In genomic region chr5:43120720-43121564, GRCh38 we compare ENCODE assay signal across 1 cellular context.
TF ChIP-seq lines count a peak whose summit lies in the region.

A gene with protein sequence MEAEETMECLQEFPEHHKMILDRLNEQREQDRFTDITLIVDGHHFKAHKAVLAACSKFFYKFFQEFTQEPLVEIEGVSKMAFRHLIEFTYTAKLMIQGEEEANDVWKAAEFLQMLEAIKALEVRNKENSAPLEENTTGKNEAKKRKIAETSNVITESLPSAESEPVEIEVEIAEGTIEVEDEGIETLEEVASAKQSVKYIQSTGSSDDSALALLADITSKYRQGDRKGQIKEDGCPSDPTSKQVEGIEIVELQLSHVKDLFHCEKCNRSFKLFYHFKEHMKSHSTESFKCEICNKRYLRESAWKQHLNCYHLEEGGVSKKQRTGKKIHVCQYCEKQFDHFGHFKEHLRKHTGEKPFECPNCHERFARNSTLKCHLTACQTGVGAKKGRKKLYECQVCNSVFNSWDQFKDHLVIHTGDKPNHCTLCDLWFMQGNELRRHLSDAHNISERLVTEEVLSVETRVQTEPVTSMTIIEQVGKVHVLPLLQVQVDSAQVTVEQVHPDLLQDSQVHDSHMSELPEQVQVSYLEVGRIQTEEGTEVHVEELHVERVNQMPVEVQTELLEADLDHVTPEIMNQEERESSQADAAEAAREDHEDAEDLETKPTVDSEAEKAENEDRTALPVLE (plus strand): TSS chr5:43120914. CDS start chr5:43122054, 1,140 bp downstream.

TF ChIP-seq in WTC11, 78 proteins besides CTCF, POLR2A, EP300 and RAD21 (continued from another document):
- TF ChIP-seq, protein P1, sequence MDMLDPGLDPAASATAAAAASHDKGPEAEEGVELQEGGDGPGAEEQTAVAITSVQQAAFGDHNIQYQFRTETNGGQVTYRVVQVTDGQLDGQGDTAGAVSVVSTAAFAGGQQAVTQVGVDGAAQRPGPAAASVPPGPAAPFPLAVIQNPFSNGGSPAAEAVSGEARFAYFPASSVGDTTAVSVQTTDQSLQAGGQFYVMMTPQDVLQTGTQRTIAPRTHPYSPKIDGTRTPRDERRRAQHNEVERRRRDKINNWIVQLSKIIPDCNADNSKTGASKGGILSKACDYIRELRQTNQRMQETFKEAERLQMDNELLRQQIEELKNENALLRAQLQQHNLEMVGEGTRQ (CRISPR knock-in tag; IDR thresholded peaks at IDR 0.05): peak; percentile 68; the same call in 1 of the 2 replicates
- TF ChIP-seq, protein P2, sequence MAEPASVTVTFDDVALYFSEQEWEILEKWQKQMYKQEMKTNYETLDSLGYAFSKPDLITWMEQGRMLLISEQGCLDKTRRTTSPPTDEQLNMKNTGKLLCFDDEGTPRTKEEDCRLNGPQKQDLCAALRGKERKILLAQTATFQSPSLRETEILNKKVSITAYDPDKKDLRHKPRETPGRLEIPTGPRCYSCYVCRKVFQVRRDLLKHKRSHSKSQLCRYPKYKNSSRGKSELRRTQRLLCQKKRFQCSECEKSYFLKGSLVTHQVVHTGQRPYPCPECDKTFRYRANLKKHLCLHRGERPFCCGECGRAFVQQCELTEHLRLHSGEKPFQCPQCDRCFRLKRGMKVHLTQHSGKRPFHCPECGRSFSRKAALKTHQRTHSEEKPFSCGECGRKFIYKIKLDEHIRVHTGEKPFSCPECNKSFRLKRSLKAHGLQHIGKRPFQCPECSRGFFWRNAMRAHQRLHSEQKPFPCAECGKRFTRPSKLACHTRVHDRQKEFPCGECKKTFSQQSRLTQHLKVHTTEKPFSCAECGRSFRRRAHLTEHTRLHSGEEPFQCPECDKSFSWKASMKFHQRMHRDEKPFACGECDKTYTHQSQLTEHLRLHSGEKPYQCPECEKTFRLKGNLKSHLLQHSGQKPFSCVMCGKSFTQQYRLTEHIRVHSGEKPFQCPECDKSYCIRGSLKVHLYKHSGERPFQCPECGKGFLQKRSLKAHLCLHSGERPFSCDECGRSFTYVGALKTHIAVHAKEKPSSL (CRISPR knock-in tag; conservative IDR thresholded peaks at IDR 0.05): no peak
- TF ChIP-seq NR1H2 (CRISPR knock-in tag; IDR thresholded peaks at IDR 0.05) (0 out of 2 replicates have a peak, but pooled peaks have one; percentile 55), TEAD4 (CRISPR knock-in tag; IDR thresholded peaks at IDR 0.05) (no peak; the same call in 1 of the 2 replicates), NR3C1 (CRISPR knock-in tag; conservative IDR thresholded peaks at IDR 0.05; ENCODE audit: low read depth) (no peak), E2F1 (CRISPR knock-in tag; IDR thresholded peaks at IDR 0.05) (peak; percentile 94), ELF4 (CRISPR knock-in tag; IDR thresholded peaks at IDR 0.05; ENCODE audit: low read depth) (no peak), NR2C2 (CRISPR knock-in tag; IDR thresholded peaks at IDR 0.05) (0 out of 2 replicates have a peak, but pooled peaks have one; percentile 50), FOXP1 (CRISPR knock-in tag; IDR thresholded peaks at IDR 0.05; ENCODE audit: borderline replicate concordance) (peak; percentile 96; the same call in 1 of the 2 replicates), ATF6 (CRISPR knock-in tag; IDR thresholded peaks at IDR 0.05) (no peak), ZNF219 (CRISPR knock-in tag; IDR thresholded peaks at IDR 0.05; ENCODE audit: borderline replicate concordance) (no peak), ZNF396 (CRISPR knock-in tag; IDR thresholded peaks at IDR 0.05; ENCODE audit: borderline replicate concordance) (no peak)
- TF ChIP-seq, protein P3, sequence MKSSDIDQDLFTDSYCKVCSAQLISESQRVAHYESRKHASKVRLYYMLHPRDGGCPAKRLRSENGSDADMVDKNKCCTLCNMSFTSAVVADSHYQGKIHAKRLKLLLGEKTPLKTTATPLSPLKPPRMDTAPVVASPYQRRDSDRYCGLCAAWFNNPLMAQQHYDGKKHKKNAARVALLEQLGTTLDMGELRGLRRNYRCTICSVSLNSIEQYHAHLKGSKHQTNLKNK (CRISPR knock-in tag; IDR thresholded peaks at IDR 0.05): no peak
- TF ChIP-seq, protein P4, sequence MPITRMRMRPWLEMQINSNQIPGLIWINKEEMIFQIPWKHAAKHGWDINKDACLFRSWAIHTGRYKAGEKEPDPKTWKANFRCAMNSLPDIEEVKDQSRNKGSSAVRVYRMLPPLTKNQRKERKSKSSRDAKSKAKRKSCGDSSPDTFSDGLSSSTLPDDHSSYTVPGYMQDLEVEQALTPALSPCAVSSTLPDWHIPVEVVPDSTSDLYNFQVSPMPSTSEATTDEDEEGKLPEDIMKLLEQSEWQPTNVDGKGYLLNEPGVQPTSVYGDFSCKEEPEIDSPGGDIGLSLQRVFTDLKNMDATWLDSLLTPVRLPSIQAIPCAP (CRISPR knock-in tag; IDR thresholded peaks at IDR 0.05): 0 out of 2 replicates have a peak, but pooled peaks have one; percentile 59
- TF ChIP-seq, protein P5, sequence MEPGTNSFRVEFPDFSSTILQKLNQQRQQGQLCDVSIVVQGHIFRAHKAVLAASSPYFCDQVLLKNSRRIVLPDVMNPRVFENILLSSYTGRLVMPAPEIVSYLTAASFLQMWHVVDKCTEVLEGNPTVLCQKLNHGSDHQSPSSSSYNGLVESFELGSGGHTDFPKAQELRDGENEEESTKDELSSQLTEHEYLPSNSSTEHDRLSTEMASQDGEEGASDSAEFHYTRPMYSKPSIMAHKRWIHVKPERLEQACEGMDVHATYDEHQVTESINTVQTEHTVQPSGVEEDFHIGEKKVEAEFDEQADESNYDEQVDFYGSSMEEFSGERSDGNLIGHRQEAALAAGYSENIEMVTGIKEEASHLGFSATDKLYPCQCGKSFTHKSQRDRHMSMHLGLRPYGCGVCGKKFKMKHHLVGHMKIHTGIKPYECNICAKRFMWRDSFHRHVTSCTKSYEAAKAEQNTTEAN (CRISPR knock-in tag; IDR thresholded peaks at IDR 0.05): 0 out of 2 replicates have a peak, but pooled peaks have one; percentile 73
- TF ChIP-seq, protein P6, sequence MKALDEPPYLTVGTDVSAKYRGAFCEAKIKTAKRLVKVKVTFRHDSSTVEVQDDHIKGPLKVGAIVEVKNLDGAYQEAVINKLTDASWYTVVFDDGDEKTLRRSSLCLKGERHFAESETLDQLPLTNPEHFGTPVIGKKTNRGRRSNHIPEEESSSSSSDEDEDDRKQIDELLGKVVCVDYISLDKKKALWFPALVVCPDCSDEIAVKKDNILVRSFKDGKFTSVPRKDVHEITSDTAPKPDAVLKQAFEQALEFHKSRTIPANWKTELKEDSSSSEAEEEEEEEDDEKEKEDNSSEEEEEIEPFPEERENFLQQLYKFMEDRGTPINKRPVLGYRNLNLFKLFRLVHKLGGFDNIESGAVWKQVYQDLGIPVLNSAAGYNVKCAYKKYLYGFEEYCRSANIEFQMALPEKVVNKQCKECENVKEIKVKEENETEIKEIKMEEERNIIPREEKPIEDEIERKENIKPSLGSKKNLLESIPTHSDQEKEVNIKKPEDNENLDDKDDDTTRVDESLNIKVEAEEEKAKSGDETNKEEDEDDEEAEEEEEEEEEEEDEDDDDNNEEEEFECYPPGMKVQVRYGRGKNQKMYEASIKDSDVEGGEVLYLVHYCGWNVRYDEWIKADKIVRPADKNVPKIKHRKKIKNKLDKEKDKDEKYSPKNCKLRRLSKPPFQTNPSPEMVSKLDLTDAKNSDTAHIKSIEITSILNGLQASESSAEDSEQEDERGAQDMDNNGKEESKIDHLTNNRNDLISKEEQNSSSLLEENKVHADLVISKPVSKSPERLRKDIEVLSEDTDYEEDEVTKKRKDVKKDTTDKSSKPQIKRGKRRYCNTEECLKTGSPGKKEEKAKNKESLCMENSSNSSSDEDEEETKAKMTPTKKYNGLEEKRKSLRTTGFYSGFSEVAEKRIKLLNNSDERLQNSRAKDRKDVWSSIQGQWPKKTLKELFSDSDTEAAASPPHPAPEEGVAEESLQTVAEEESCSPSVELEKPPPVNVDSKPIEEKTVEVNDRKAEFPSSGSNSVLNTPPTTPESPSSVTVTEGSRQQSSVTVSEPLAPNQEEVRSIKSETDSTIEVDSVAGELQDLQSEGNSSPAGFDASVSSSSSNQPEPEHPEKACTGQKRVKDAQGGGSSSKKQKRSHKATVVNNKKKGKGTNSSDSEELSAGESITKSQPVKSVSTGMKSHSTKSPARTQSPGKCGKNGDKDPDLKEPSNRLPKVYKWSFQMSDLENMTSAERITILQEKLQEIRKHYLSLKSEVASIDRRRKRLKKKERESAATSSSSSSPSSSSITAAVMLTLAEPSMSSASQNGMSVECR (CRISPR knock-in tag; IDR thresholded peaks at IDR 0.05; ENCODE audit: borderline replicate concordance): peak; percentile 85; the same call in 1 of the 2 replicates
- TF ChIP-seq, protein P7, sequence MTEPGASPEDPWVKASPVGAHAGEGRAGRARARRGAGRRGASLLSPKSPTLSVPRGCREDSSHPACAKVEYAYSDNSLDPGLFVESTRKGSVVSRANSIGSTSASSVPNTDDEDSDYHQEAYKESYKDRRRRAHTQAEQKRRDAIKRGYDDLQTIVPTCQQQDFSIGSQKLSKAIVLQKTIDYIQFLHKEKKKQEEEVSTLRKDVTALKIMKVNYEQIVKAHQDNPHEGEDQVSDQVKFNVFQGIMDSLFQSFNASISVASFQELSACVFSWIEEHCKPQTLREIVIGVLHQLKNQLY (CRISPR knock-in tag; IDR thresholded peaks at IDR 0.05): peak; percentile 53; the same call in 1 of the 2 replicates
